20 cellular contexts compared by ENCODE assay signal in genomic region chr10:77862595-77862994, GRCh38.
DNase-seq lines count a peak whose midpoint lies in the region; ATAC-seq and TF ChIP-seq lines count a peak whose summit lies in the region.
"Had no signal": no experiment of that assay in that cellular context is flagged by ENCODE, and none has a peak within 500 bp of the region (broad histone marks: within the 10 kb centered on the region; RNA-seq: fewer than 3 reads in every experiment).

No MANE protein-coding gene starts in this region.

- no peak overlapping the region for H4K8ac ChIP-seq in IMR-90 (ENCODE audit: low read depth in 2 of 2, low read length in 2 of 2)

- no peak overlapping the region for H4K5ac ChIP-seq in IMR-90 (ENCODE audit: low read depth, low read length)

- H3K56ac ChIP-seq in IMR-90 (ENCODE audit: extremely low read depth, insufficient read depth, low read length), result no peak overlapping the region

- BruUV-seq in IMR-90 (replicated peaks; lab: Mats Ljungman, UMichigan), result no TSS peak

- H3K9me3 ChIP-seq in GM23248 (ENCODE audit: low read depth), result no peaks in the 10 kb centered on the region
- no peaks in the 10 kb centered on the region for H3K9me3 ChIP-seq in IMR-90 (ENCODE audit: control insufficient read depth, insufficient read depth, low read length)
- H3K9me3 ChIP-seq in breast epithelium, result no peaks in the 10 kb centered on the region
- no peaks in the 10 kb centered on the region for H3K9me3 ChIP-seq in SJCRH30 (replicated peaks)
- H3K9me3 ChIP-seq: BLaER1 had no signal

- H3K4me2 ChIP-seq in GM23248 (ENCODE audit: unreplicated experiment), result no peak overlapping the region
- H3K4me2 ChIP-seq in IMR-90 (ENCODE audit: low read depth, low read length), result no peak overlapping the region
- H3K4me2 ChIP-seq: BLaER1 had no signal

- no peak overlapping the region for H3K23ac ChIP-seq in IMR-90 (ENCODE audit: low read depth, low read length)

- in situ Hi-C loops in GM23248 (cut with MboI) (no loop called here), IMR-90 (cut with MboI; ENCODE audit: low sequenced_read_pairs) (no loop called here)

- H3K79me1 ChIP-seq in IMR-90 (ENCODE audit: low read depth in 1 of 2, low read length in 2 of 2), result peaks cover 37 to 85% of the 10 kb centered on the region in 2 experiments

- H4K20me1 ChIP-seq in GM23248 (ENCODE audit: insufficient read depth) (no peaks in the 10 kb centered on the region), IMR-90 (ENCODE audit: insufficient read depth, low read length) (peaks cover 36% of the 10 kb centered on the region)

- H3K9me1 ChIP-seq in IMR-90 (ENCODE audit: insufficient read depth, low read length), result peaks cover 36% of the 10 kb centered on the region

- no peak for TF ChIP-seq RAD21 in IMR-90 (IDR thresholded peaks at IDR 0.05; ENCODE audit: low read length)

- CTCF ChIA-PET in IMR-90 (lab: Yijun Ruan, JAX), result interaction anchor here (0.8 kb wide), 1 partner anchor 16 kb away, joined by 4 read pairs; no protein-coding TSS in a partner anchor

- TF ChIP-seq CTCF in IMR-90 (conservative IDR thresholded peaks at IDR 0.05; ENCODE audit: low read depth, low read length), result no peak
- no peak for TF ChIP-seq CTCF in breast epithelium (IDR thresholded peaks at IDR 0.05)
- no peak for TF ChIP-seq CTCF in fibroblast of mammary gland (conservative IDR thresholded peaks at IDR 0.05; ENCODE audit: control insufficient read depth, insufficient read depth, low read depth, low read length)

- no peaks in the 10 kb centered on the region; the same call in none of the 2 replicates for H3F3A ChIP-seq in GM23248 (ENCODE audit: insufficient read depth)

- H4K91ac ChIP-seq in IMR-90 (ENCODE audit: insufficient read depth, low read depth, low read length), result no peak overlapping the region

- H3K4me1 ChIP-seq in GM23248 (ENCODE audit: insufficient read depth) (no peaks in the 10 kb centered on the region), IMR-90 (ENCODE audit: control insufficient read depth, insufficient read depth, low read length) (peaks cover 5% of the 10 kb centered on the region), breast epithelium (peaks cover 20 to 34% of the 10 kb centered on the region in 2 donors), SJCRH30 (no peaks in the 10 kb centered on the region; the same call in 1 of the 2 replicates)
- H3K4me1 ChIP-seq: BLaER1 had no signal

- peak; percentile 26 for DNase-seq in GM23248
- peak; percentile 32 for DNase-seq in IMR-90
- no peak for DNase-seq in breast epithelium (ENCODE audit: low spot score in 2 of 2)
- DNase-seq in fibroblast of mammary gland (ENCODE audit: low read depth), result peak; percentile 73
- DNase-seq in SJCRH30, result no peak
- DNase-seq in NCI-H2196 (lab: John Stamatoyannopoulos, UW; ENCODE audit: unreplicated experiment), result no peak
- DNase-seq in epidermal melanocyte (ENCODE audit: insufficient read length, low spot score), result no peak
- DNase-seq: CD4-positive, alpha-beta memory T cell; DMS153; EL; H7; NCI-H1105; NCI-H2107; NCI-H2227 treated with DMSO at 0.1 percent for 48 hours; NCI-H510A treated with DMSO at 0.1 percent for 48 hours; NCI-H82; OCI-M1; SHP77 had no signal

- no peak overlapping the region for H2BK5ac ChIP-seq in IMR-90 (ENCODE audit: low read depth, low read length, poor library complexity, severe bottlenecking)

- dilution Hi-C loops in IMR-90 (cut with HindIII; ENCODE audit: low sequenced_read_pairs, unreplicated experiment), result no loop called here

- no peak overlapping the region for H2AK9ac ChIP-seq in IMR-90 (replicated peaks; ENCODE audit: low read depth, low read length, poor library complexity)

- H2AFZ ChIP-seq in GM23248 (no peak overlapping the region), IMR-90 (replicated peaks; ENCODE audit: low read length, poor library complexity) (no peak overlapping the region)

- intact Hi-C loops in IMR-90 (cut with micrococcal nuclease), result no loop called here
- intact Hi-C loops in breast epithelium (cut with DNase I; ENCODE audit: low total_unique reads), result no loop called here

- no peak overlapping the region for H3K18ac ChIP-seq in IMR-90 (ENCODE audit: low read depth, low read length)

- H2AK5ac ChIP-seq in IMR-90 (ENCODE audit: low read depth, low read length), result no peak overlapping the region

- H3K4me3 ChIP-seq in GM23248 (no peak overlapping the region), IMR-90 (ENCODE audit: insufficient read depth, low read depth, low read length) (no peak overlapping the region), breast epithelium (no peak overlapping the region), fibroblast of mammary gland (ENCODE audit: control insufficient read depth, low read depth, low read length) (no peak overlapping the region), SJCRH30 (no peak overlapping the region)
- H3K4me3 ChIP-seq: BLaER1 had no signal

- 34 to 49% methylated on average over 2 of the region's 2 CpGs for WGBS in GM23248 (ENCODE audit: low coverage in 1 of 2, low lambda C conversion rate in 2 of 2, missing lambda C conversion rate in 2 of 2), 2 experiments
- no CpG with 5 or more reads among the region's 2 CpGs for WGBS in IMR-90 (ENCODE audit: extremely low coverage in 2 of 2, insufficient read length in 1 of 2), 2 experiments

- H2BK20ac ChIP-seq in IMR-90 (ENCODE audit: low read depth, low read length), result no peak overlapping the region

- TF ChIP-seq POLR2A in IMR-90 (IDR thresholded peaks at IDR 0.05; ENCODE audit: low read depth, low read length), result no peak
- TF ChIP-seq POLR2A in breast epithelium (IDR thresholded peaks at IDR 0.05), result no peak

- no peak overlapping the region for H3K14ac ChIP-seq in IMR-90 (replicated peaks; ENCODE audit: low read depth, low read length)

- H3K36me3 ChIP-seq in GM23248 (ENCODE audit: low read depth), result no peaks in the 10 kb centered on the region
- H3K36me3 ChIP-seq in IMR-90 (ENCODE audit: control insufficient read depth, insufficient read depth, low read length), result peaks cover 24% of the 10 kb centered on the region
- no peaks in the 10 kb centered on the region for H3K36me3 ChIP-seq in breast epithelium
- no peaks in the 10 kb centered on the region for H3K36me3 ChIP-seq in SJCRH30

- H2BK120ac ChIP-seq in IMR-90 (ENCODE audit: low read depth, low read length), result no peak overlapping the region

- POLR2A ChIA-PET in IMR-90 (lab: Charles Lee; ENCODE audit: unreplicated experiment), result no interaction called here

- H3K9me2 ChIP-seq in GM23248 (ENCODE audit: insufficient read depth), result no peaks in the 10 kb centered on the region

- H3K27ac ChIP-seq in GM23248 (no peak overlapping the region), IMR-90 (ENCODE audit: insufficient read depth, low read length) (no peak overlapping the region), breast epithelium (peak overlapping the region; percentile 21 to 22), SJCRH30 (no peak overlapping the region)
- H3K27ac ChIP-seq: BLaER1 had no signal

- peaks cover 19% of the 10 kb centered on the region for H3K79me2 ChIP-seq in GM23248 (ENCODE audit: insufficient read depth)

- H3K4ac ChIP-seq in IMR-90 (ENCODE audit: low read depth, low read length), result no peak overlapping the region

- H3K27me3 ChIP-seq in GM23248 (replicated peaks; ENCODE audit: insufficient read depth), result no peaks in the 10 kb centered on the region
- no peaks in the 10 kb centered on the region for H3K27me3 ChIP-seq in IMR-90 (ENCODE audit: control insufficient read depth, insufficient read depth, low read length)
- H3K27me3 ChIP-seq in breast epithelium, result no peaks in the 10 kb centered on the region
- no peaks in the 10 kb centered on the region for H3K27me3 ChIP-seq in SJCRH30
- H3K27me3 ChIP-seq: BLaER1 had no signal

- H2BK15ac ChIP-seq in IMR-90 (ENCODE audit: low read depth, low read length), result no peak overlapping the region

- ATAC-seq in IMR-90 (ENCODE audit: low read depth) (peak; percentile 28), GM21786 (IDR thresholded peaks at IDR 0.05; ENCODE audit: unreplicated experiment) (no peak)

- H3K9ac ChIP-seq in GM23248 (no peak overlapping the region), IMR-90 (ENCODE audit: low read depth, low read length) (no peak overlapping the region)
- H3K9ac ChIP-seq: BLaER1 had no signal

TF ChIP-seq in IMR-90, 13 proteins besides CTCF, POLR2A, EP300 and RAD21:
- TF ChIP-seq CEBPB (IDR thresholded peaks at IDR 0.05; ENCODE audit: low read depth, low read length) (no peak), MAZ (IDR thresholded peaks at IDR 0.05; ENCODE audit: borderline replicate concordance, low read depth, low read length) (no peak), RFX5 (IDR thresholded peaks at IDR 0.05; ENCODE audit: low read depth, low read length) (no peak), RCOR1 (IDR thresholded peaks at IDR 0.05; ENCODE audit: insufficient replicate concordance, low read length) (no peak), MAFK (IDR thresholded peaks at IDR 0.05; ENCODE audit: low read depth, low read length) (no peak), NFE2L2 (IDR thresholded peaks at IDR 0.05; ENCODE audit: low read depth, low read length) (no peak), MXI1 (IDR thresholded peaks at IDR 0.05; ENCODE audit: borderline replicate concordance, low read depth, low read length) (no peak), BHLHE40 (IDR thresholded peaks at IDR 0.05; ENCODE audit: low read depth, low read length) (no peak), FOS (IDR thresholded peaks at IDR 0.05; ENCODE audit: low read depth, low read length) (no peak), SMC3 (IDR thresholded peaks at IDR 0.05; ENCODE audit: low read depth, low read length) (no peak), CHD1 (IDR thresholded peaks at IDR 0.05; ENCODE audit: low read depth, low read length) (no peak), ELK1 (IDR thresholded peaks at IDR 0.05; ENCODE audit: borderline replicate concordance, low read depth, low read length) (no peak)
- TF ChIP-seq, protein P1, sequence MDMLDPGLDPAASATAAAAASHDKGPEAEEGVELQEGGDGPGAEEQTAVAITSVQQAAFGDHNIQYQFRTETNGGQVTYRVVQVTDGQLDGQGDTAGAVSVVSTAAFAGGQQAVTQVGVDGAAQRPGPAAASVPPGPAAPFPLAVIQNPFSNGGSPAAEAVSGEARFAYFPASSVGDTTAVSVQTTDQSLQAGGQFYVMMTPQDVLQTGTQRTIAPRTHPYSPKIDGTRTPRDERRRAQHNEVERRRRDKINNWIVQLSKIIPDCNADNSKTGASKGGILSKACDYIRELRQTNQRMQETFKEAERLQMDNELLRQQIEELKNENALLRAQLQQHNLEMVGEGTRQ (IDR thresholded peaks at IDR 0.05; ENCODE audit: low read depth, low read length), result no peak

Comparison
In these comparisons a context has a peak if more than half of its experiments do, and no peak if none do; other contexts are left out.
1. DNase-seq: peak in GM23248 (single experiment), IMR-90 (single experiment) and fibroblast of mammary gland (single experiment); none in breast epithelium (0 of 2), SJCRH30 (0 of 2), NCI-H2196 (single experiment) and epidermal melanocyte (single experiment).
2. H3K27ac ChIP-seq: peak in breast epithelium (2 of 2); none in GM23248 (single experiment), IMR-90 (single experiment) and SJCRH30 (single experiment).